20 cellular contexts compared by ENCODE assay signal in the genomic region with DNA sequence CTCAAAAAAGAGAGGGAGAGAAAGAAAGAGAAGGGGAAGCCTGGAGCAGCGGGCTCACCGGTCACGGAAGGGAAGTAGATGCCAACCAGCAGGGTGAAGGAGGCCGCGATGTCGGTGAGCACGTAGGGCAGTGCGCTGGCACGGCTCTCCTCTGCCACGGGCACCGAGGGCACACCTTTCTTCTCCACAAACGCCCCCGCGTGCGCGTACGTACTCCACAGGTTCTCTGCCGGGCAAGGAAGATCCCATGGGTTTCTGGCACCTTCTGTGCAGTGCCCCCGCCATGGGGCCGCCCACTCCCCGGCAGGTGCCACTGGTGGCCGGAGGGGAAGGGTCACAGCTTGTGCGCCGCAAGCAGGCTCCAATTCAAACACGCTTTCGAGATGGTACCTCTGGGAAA.
"Had no signal": no experiment of that assay in that cellular context is flagged by ENCODE, and none has a peak within 500 bp of the region (broad histone marks: within the 10 kb centered on the region; RNA-seq: fewer than 3 reads in every experiment).

No MANE protein-coding gene starts in this region.

- H3K4me3 Mint-ChIP-seq: activated naive CD4-positive, alpha-beta T cell treated with anti-CD3 and anti-CD28 coated beads for 36 hours; memory B cell; neural crest cell had no signal

- DNase-seq: activated CD4-positive, alpha-beta T cell treated with anti-CD3 and anti-CD28 coated beads, Interleukin-2, amount 50 U/mL, for 48 hours; activated naive CD4-positive, alpha-beta T cell treated with anti-CD3 and anti-CD28 coated beads for 36 hours; activated T-cell treated with anti-CD3 and anti-CD28 coated beads, Interleukin-2, amount 50 U/mL, for 1 hour; adrenal gland; central memory CD4-positive, alpha-beta T cell; dorsolateral prefrontal cortex; esophagus squamous epithelium; gastrocnemius medialis; head of caudate nucleus; retina; stimulated activated CD4-positive, alpha-beta T cell treated with anti-CD3 and anti-CD28 coated beads, Interleukin-2, amount 100 ng/mL, for 48 hours; stimulated activated CD8-positive, alpha-beta memory T cell treated with anti-CD3 and anti-CD28 coated beads, Interleukin-4, amount 100 ng/mL, for 48 hours; stimulated activated naive CD4-positive, alpha-beta T cell; T-helper 1 cell; T-helper 9 cell; testis; trophoblast cell had no signal

- H3K4me1 ChIP-seq: adrenal gland, esophagus squamous epithelium, gastrocnemius medialis, testis, vagina had no signal

- H3K27ac ChIP-seq: adrenal gland, dorsolateral prefrontal cortex, esophagus squamous epithelium, gastrocnemius medialis, testis, vagina had no signal

- H3K27ac Mint-ChIP-seq: activated naive CD4-positive, alpha-beta T cell treated with anti-CD3 and anti-CD28 coated beads for 36 hours had no signal

- H3K27me3 Mint-ChIP-seq: memory B cell had no signal

- H3K27me3 ChIP-seq: adrenal gland, dorsolateral prefrontal cortex, esophagus squamous epithelium, gastrocnemius medialis, testis, vagina had no signal

- H3K9me3 Mint-ChIP-seq: activated naive CD4-positive, alpha-beta T cell treated with anti-CD3 and anti-CD28 coated beads for 36 hours; memory B cell; neural crest cell had no signal

- ATAC-seq: gastrocnemius medialis had no signal

- H3K9me3 ChIP-seq: adrenal gland, esophagus squamous epithelium, gastrocnemius medialis, testis, vagina had no signal

- H3K4me3 ChIP-seq: adrenal gland, dorsolateral prefrontal cortex, esophagus squamous epithelium, gastrocnemius medialis, testis, vagina had no signal

- H3K4me1 Mint-ChIP-seq: memory B cell, neural crest cell had no signal
